ENCODE assay signal across 8 cellular contexts in genomic region chr16:86566601-86566965, GRCh38. TPM values are rescaled to one million over a fixed set of nuclear protein-coding genes. Genes with fewer than 3 reads are reported as not detected.
DNase-seq lines count a peak whose midpoint lies in the region; ATAC-seq and TF ChIP-seq lines count a peak whose summit lies in the region.

Gene FOXC2, plus strand, starts transcription at chr16:86566829. Its CDS starts 507 bp downstream, at chr16:86567336.

- in situ Hi-C loops in mammary epithelial cell (cut with MboI; ENCODE audit: low sequenced_read_pairs in 2 of 2): loop anchor here (5.0 to 25.0 kb wide), 6 partner anchors 451 to 821 kb away; partner anchors contain the start of genes FBXO31 (in 1 of the 2) and MAP1LC3B (in 1 of the 2)

- no peak for TF ChIP-seq EP300 in SK-N-SH (IDR thresholded peaks at IDR 0.05; ENCODE audit: borderline replicate concordance in 1 of 2, low read depth in 1 of 2, low read length in 1 of 2)

- H3K4me2 ChIP-seq in SK-N-SH (peak within 1 kb of the TSS; percentile 73), mammary epithelial cell (ENCODE audit: insufficient read depth, low read depth, low read length) (peak within 1 kb of the TSS; percentile 76)

- no peak for TF ChIP-seq CTCF in SK-N-SH (IDR thresholded peaks at IDR 0.05)
- no peak for TF ChIP-seq CTCF in mammary epithelial cell (conservative IDR thresholded peaks at IDR 0.05 in 1 of 2, IDR thresholded peaks at IDR 0.05 in 1 of 2; ENCODE audit: extremely low read depth in 1 of 2, insufficient read depth in 1 of 2, low read depth in 1 of 2, low read length in 2 of 2)

- H3K27ac ChIP-seq in CD8-positive, alpha-beta memory T cell (ENCODE audit: low read depth, low read length): no peak within 1 kb of the TSS
- H3K27ac ChIP-seq in SK-N-SH (ENCODE audit: low read depth in 2 of 2, low read length in 1 of 2) (peak within 1 kb of the TSS in 1 of 2 experiments; percentile 76; a peak in 2 of 4 replicates), mammary epithelial cell (ENCODE audit: insufficient read depth, low read depth, low read length) (peak within 1 kb of the TSS; percentile 36), iPS-20b (ENCODE audit: low read length) (no peak within 1 kb of the TSS)

- H3F3A ChIP-seq in SK-N-SH (replicated peaks; ENCODE audit: insufficient read depth): peaks cover 15% of the 10 kb centered on the region

- H3K27me3 Mint-ChIP-seq in CD8-positive, alpha-beta memory T cell: peaks cover 57 to 80% of the 10 kb centered on the region in 2 donors

- H3K36me3 ChIP-seq in CD8-positive, alpha-beta memory T cell (ENCODE audit: insufficient read depth, low read length): no peaks in the 10 kb centered on the region
- peaks cover 0 to 18% of the 10 kb centered on the region in 2 experiments for H3K36me3 ChIP-seq in SK-N-SH (replicated peaks in 1 of 2; ENCODE audit: control insufficient read depth in 1 of 2, insufficient read depth in 2 of 2, low read length in 1 of 2)
- peaks cover 2% of the 10 kb centered on the region for H3K36me3 ChIP-seq in mammary epithelial cell (ENCODE audit: insufficient read depth, low read length)
- H3K36me3 ChIP-seq in iPS-20b (ENCODE audit: insufficient read depth, low read depth, low read length): no peaks in the 10 kb centered on the region

- no peaks in the 10 kb centered on the region for H3K9me3 ChIP-seq in CD8-positive, alpha-beta memory T cell (ENCODE audit: low read length)
- H3K9me3 ChIP-seq in SK-N-SH: no peaks in the 10 kb centered on the region
- H3K9me3 ChIP-seq in mammary epithelial cell (replicated peaks; ENCODE audit: insufficient read depth, low read length): no peaks in the 10 kb centered on the region
- H3K9me3 ChIP-seq in iPS-20b (ENCODE audit: insufficient read depth, low read depth, low read length): no peaks in the 10 kb centered on the region; the same call in 1 of the 2 replicates

- POLR2A ChIA-PET in CD8-positive, alpha-beta memory T cell (lab: Charles Lee): no interaction called here
- POLR2A ChIA-PET in SK-N-SH (lab: Yijun Ruan, JAX): no interaction called here

- peaks cover 38% of the 10 kb centered on the region for H3K27me3 ChIP-seq in CD8-positive, alpha-beta memory T cell (ENCODE audit: insufficient read depth, low read length, poor library complexity, severe bottlenecking)
- H3K27me3 ChIP-seq in SK-N-SH (ENCODE audit: insufficient read depth) (peaks cover 23% of the 10 kb centered on the region; the same call in 1 of the 2 replicates), mammary epithelial cell (ENCODE audit: insufficient read depth, low read length) (no peaks in the 10 kb centered on the region), iPS-20b (ENCODE audit: insufficient read depth, low read length) (peaks cover 98% of the 10 kb centered on the region)

- peak in 3 of 5 donors; percentile 12 to 50 (median 36) for DNase-seq in CD8-positive, alpha-beta memory T cell
- DNase-seq in SK-N-SH (peak; percentile 75), mammary epithelial cell (peak; percentile 89), 8988T (no peak)
- peak; percentile 61 for DNase-seq in stimulated activated CD4-positive, alpha-beta T cell treated with anti-CD3 and anti-CD28 coated beads, Interleukin-1b, Interleukin-23, amount 100 ng/mL, for 48 hours

- no TSS peak for BruUV-seq in mammary epithelial cell (replicated peaks; lab: Mats Ljungman, UMichigan)

- H3K9ac ChIP-seq in SK-N-SH (peak within 1 kb of the TSS; percentile 93), mammary epithelial cell (ENCODE audit: insufficient read depth, low read length) (peak within 1 kb of the TSS; percentile 26), iPS-20b (ENCODE audit: low read depth, low read length) (no peak within 1 kb of the TSS)

- WGBS in SK-N-SH (ENCODE audit: low lambda C conversion rate): 17% methylated on average over 21 of the region's 30 CpGs
- WGBS in mammary epithelial cell (ENCODE audit: low coverage, missing lambda C conversion rate): 19% methylated on average over 16 of the region's 30 CpGs

- peaks cover 16 to 39% (median 18%) of the 10 kb centered on the region in 3 donors for H3K4me1 Mint-ChIP-seq in CD8-positive, alpha-beta memory T cell

- H3K4me1 ChIP-seq in CD8-positive, alpha-beta memory T cell (ENCODE audit: insufficient read depth, low read length): peaks cover 11% of the 10 kb centered on the region
- H3K4me1 ChIP-seq in SK-N-SH (ENCODE audit: control insufficient read depth in 1 of 2, insufficient read depth in 2 of 2, low read depth in 1 of 2, low read length in 1 of 2) (peaks cover 0 to 5% of the 10 kb centered on the region in 2 experiments; a peak in 2 of 4 replicates), mammary epithelial cell (ENCODE audit: insufficient read depth, low read length) (peaks cover 11% of the 10 kb centered on the region), iPS-20b (ENCODE audit: insufficient read depth, low read length) (peaks cover 9% of the 10 kb centered on the region; the same call in 1 of the 2 replicates)

- intact Hi-C loops in mammary epithelial cell (cut with micrococcal nuclease): loop anchor here (5.0 kb wide), 1 partner anchor 1061 kb away; no protein-coding TSS in a partner anchor

- dilution Hi-C loops in mammary epithelial cell (cut with HindIII; ENCODE audit: low sequenced_read_pairs): no loop called here

- TF ChIP-seq RAD21 in SK-N-SH (IDR thresholded peaks at IDR 0.05; ENCODE audit: low read length): no peak

- CTCF ChIA-PET in CD8-positive, alpha-beta memory T cell (lab: Charles Lee): no interaction called here
- CTCF ChIA-PET in SK-N-SH (lab: Yijun Ruan, JAX) (no interaction called here), mammary epithelial cell (lab: Charles Lee; ENCODE audit: low non-redundant PET) (no interaction called here)

- ATAC-seq in HG02970 (IDR thresholded peaks at IDR 0.05; ENCODE audit: low FRiP score, unreplicated experiment) (no peak), HG03571 (IDR thresholded peaks at IDR 0.05; ENCODE audit: unreplicated experiment) (no peak)

- no peaks in the 10 kb centered on the region for H3K9me3 Mint-ChIP-seq in CD8-positive, alpha-beta memory T cell

- H3K4me3 ChIP-seq in CD8-positive, alpha-beta memory T cell (ENCODE audit: low read length): no peak within 1 kb of the TSS
- peak within 1 kb of the TSS; percentile 39 to 93; a peak in 3 of 4 replicates for H3K4me3 ChIP-seq in SK-N-SH (ENCODE audit: low read depth in 2 of 2, low read length in 1 of 2)
- peak within 1 kb of the TSS; percentile 73 to 84 (median 77) for H3K4me3 ChIP-seq in mammary epithelial cell (replicated peaks in 1 of 3; ENCODE audit: insufficient read depth in 1 of 3, low read depth in 2 of 3, low read length in 3 of 3)
- peak within 1 kb of the TSS; percentile 54; the same call in 1 of the 2 replicates for H3K4me3 ChIP-seq in iPS-20b (ENCODE audit: low read length)

- H3K9me2 ChIP-seq in SK-N-SH: no peaks in the 10 kb centered on the region

- H2AFZ ChIP-seq in SK-N-SH (ENCODE audit: low read depth) (peak within 1 kb of the TSS; percentile 50; the same call in 1 of the 2 replicates), mammary epithelial cell (ENCODE audit: low read depth, low read length) (peak within 1 kb of the TSS; percentile 92)

- peak within 1 kb of the TSS in 4 of 7 donors; percentile 11 to 73 (median 23) for H3K4me3 Mint-ChIP-seq in CD8-positive, alpha-beta memory T cell

- H3K79me2 ChIP-seq in SK-N-SH (ENCODE audit: insufficient read depth) (peaks cover 48% of the 10 kb centered on the region), mammary epithelial cell (ENCODE audit: insufficient read depth, low read length) (peaks cover 37% of the 10 kb centered on the region)

- H4K20me1 ChIP-seq in SK-N-SH (ENCODE audit: insufficient read depth) (peaks cover 16% of the 10 kb centered on the region; the same call in 1 of the 2 replicates), mammary epithelial cell (ENCODE audit: insufficient read depth, low read length) (no peaks in the 10 kb centered on the region)

- H3K36me3 Mint-ChIP-seq in CD8-positive, alpha-beta memory T cell: no peaks in the 10 kb centered on the region

- H3K27ac Mint-ChIP-seq in CD8-positive, alpha-beta memory T cell: peak within 1 kb of the TSS in 1 of 8 donors; percentile 29

TF ChIP-seq in SK-N-SH, 30 proteins besides CTCF, POLR2A, EP300 and RAD21:
- TF ChIP-seq, protein P1, sequence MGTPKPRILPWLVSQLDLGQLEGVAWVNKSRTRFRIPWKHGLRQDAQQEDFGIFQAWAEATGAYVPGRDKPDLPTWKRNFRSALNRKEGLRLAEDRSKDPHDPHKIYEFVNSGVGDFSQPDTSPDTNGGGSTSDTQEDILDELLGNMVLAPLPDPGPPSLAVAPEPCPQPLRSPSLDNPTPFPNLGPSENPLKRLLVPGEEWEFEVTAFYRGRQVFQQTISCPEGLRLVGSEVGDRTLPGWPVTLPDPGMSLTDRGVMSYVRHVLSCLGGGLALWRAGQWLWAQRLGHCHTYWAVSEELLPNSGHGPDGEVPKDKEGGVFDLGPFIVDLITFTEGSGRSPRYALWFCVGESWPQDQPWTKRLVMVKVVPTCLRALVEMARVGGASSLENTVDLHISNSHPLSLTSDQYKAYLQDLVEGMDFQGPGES (IDR thresholded peaks at IDR 0.05; ENCODE audit: low read depth, low read length): no peak
- TF ChIP-seq SIN3A (IDR thresholded peaks at IDR 0.05; ENCODE audit: borderline replicate concordance, low read depth, low read length) (no peak), JUND (IDR thresholded peaks at IDR 0.05) (no peak), EZH2phosphoT487 (IDR thresholded peaks at IDR 0.05; ENCODE audit: borderline replicate concordance, low read depth) (no peak)
TF ChIP-seq in SK-N-SH: peak in this region for 0.

RNA-seq across cellular contexts. Expression of gene FOXC2, which starts in this region (rescaled TPM):
- total RNA-seq in CD8-positive, alpha-beta memory T cell: not detected
- not detected for polyA plus RNA-seq in CD8-positive, alpha-beta memory T cell
- 0.37 and 1.3 TPM in 2 replicates for polyA plus RNA-seq in SK-N-SH (2012; rRNA removed)
- polyA plus RNA-seq in SK-N-SH (2012; cell fraction: cytosol; rRNA removed): 1.1 TPM in 2 replicates
- 2.0 TPM in 2 replicates for polyA plus RNA-seq in SK-N-SH (2012; cell fraction: nucleus; rRNA removed)
- 10 to 100 TPM in 1 of 2 donors, 1 to 10 TPM in 1; 1.3 to 13.3 TPM for total RNA-seq in mammary epithelial cell
- 1.3 TPM for polyA plus RNA-seq in mammary epithelial cell
- polyA minus RNA-seq in mammary epithelial cell: 0.98 TPM

Comparison
In these comparisons a context has a peak if more than half of its experiments do, and no peak if none do; other contexts are left out.
1. Peak in DNase-seq in CD8-positive, alpha-beta memory T cell; RNA of the gene not detected or under 1 TPM.